In the genomic region with DNA sequence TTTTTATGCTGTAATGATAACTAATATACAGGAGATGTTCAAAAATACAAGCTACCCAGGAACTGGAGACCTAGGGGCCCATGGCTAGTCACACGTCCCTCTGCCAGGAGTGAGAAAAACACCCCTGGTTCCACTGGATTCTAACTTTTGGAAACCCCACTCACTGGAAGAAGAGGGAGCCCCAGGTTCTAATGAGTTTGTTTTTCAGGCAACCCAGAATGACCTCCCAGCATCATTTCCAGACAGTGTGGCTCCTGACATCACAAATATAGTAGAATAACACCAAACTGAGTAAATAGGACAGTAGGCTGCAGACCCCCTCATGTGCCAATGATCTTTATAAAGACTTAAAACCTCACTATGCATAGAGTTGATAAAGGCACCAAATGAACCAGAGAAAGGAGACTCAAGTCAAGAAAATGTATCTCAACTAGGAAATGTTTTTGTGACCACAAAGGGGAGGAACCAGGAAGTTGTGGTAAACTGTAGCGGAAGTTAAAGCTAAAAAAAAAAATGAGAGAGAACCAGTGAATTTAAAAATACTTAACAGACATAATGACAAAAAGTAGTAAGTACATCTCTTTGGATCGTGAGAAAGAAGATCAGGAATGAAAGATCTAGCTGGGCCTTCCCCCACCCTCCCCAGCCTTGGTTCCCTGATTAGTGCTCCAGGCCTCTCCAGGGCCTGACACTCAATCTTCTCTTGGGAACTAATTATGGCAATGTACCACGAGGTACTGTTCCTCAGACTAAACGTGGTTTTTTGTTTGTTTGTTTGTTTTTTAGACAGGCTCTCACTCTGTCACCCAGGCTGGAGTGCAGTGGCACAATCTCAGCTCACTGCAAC, we compare ENCODE assay signal across 10 cellular contexts. TPM values are rescaled to one million over a fixed set of nuclear protein-coding genes. Genes with fewer than 3 reads are reported as not detected.
DNase-seq lines count a peak whose midpoint lies in the region; ATAC-seq and TF ChIP-seq lines count a peak whose summit lies in the region.
"Had no signal": no experiment of that assay in that cellular context is flagged by ENCODE, and none has a peak within 500 bp of the region (broad histone marks: within the 10 kb centered on the region; RNA-seq: fewer than 3 reads in every experiment).

No MANE protein-coding gene starts in this region.

- intact Hi-C loops in spleen (cut with DNase I; ENCODE audit: low total_unique reads) (no loop called here), Caco-2 (cut with micrococcal nuclease; ENCODE audit: unreplicated experiment) (no loop called here)

- TF ChIP-seq CTCF in spleen (IDR thresholded peaks at IDR 0.05 in 8 of 11, conservative IDR thresholded peaks at IDR 0.05 in 3 of 11) (no peak), Caco-2 (IDR thresholded peaks at IDR 0.05; ENCODE audit: insufficient read depth in 1 of 2, low read depth in 1 of 2, low read length in 1 of 2, severe bottlenecking in 1 of 2, unreplicated experiment in 1 of 2) (no peak), nephron progenitor cell (IDR thresholded peaks at IDR 0.05) (no peak)

- H3K9me3 Mint-ChIP-seq in Caco-2 (ENCODE audit: unreplicated experiment) = no peaks in the 10 kb centered on the region
- no peaks in the 10 kb centered on the region for H3K9me3 Mint-ChIP-seq in nephron progenitor cell

- H3K36me3 Mint-ChIP-seq in Caco-2 (ENCODE audit: insufficient read depth, unreplicated experiment) (no peaks in the 10 kb centered on the region), nephron progenitor cell (ENCODE audit: low read depth) (no peaks in the 10 kb centered on the region)

- CTCF ChIA-PET in Caco-2 (lab: Charles Lee) = interaction anchor here (1.5 kb wide), 1 partner anchor 36 kb away, joined by 3 read pairs; no protein-coding TSS in a partner anchor

- H3K4me3 ChIP-seq in spleen (peak overlapping the region in 2 of 8 donors; percentile 4 to 44), Caco-2 (ENCODE audit: low read depth, low read length) (no peak overlapping the region)
- H3K4me3 ChIP-seq: A549 had no signal

- H3K27ac Mint-ChIP-seq in Caco-2 (ENCODE audit: unreplicated experiment) (no peak overlapping the region), nephron progenitor cell (no peak overlapping the region)

- H3K4me1 Mint-ChIP-seq in Caco-2 (ENCODE audit: low read depth, unreplicated experiment) (peaks cover 5% of the 10 kb centered on the region), nephron progenitor cell (no peaks in the 10 kb centered on the region)

- H3K36me3 ChIP-seq in spleen (no peaks in the 10 kb centered on the region), Caco-2 (ENCODE audit: control insufficient read depth, insufficient read depth, low read length) (no peaks in the 10 kb centered on the region)

- H3K4me3 Mint-ChIP-seq in Caco-2 (ENCODE audit: unreplicated experiment) = no peak overlapping the region
- no peak overlapping the region for H3K4me3 Mint-ChIP-seq in nephron progenitor cell

- H3K4me1 ChIP-seq in spleen (peaks cover 28 to 93% (median 59%) of the 10 kb centered on the region in 6 donors), Caco-2 (no peaks in the 10 kb centered on the region)
- H3K4me1 ChIP-seq: A549 had no signal

- peak; percentile 70 to 75 for ATAC-seq in activated CD4-positive, CD25-positive, alpha-beta regulatory T cell treated with anti-CD3 and anti-CD28 coated beads, Interleukin-2, amount 50 U/mL, for 24 hours
- ATAC-seq: A549 had no signal

- TF ChIP-seq POLR2A in spleen (IDR thresholded peaks at IDR 0.05) = no peak

- H3K27me3 Mint-ChIP-seq in Caco-2 (ENCODE audit: insufficient read depth, unreplicated experiment) (no peaks in the 10 kb centered on the region), nephron progenitor cell (ENCODE audit: low read depth, poor library complexity) (peaks cover 13% of the 10 kb centered on the region)

- POLR2A ChIA-PET in Caco-2 (lab: Charles Lee) = no interaction called here

- WGBS in spleen, 5 donors = 8 to 14% (median 11%) methylated on average over 5 of the region's 5 CpGs

- no TSS peak for BruUV-seq in Caco-2 (replicated peaks; lab: Mats Ljungman, UMichigan)

- no peak for DNase-seq in activated CD4-positive, CD25-positive, alpha-beta regulatory T cell (lab: John Stamatoyannopoulos, UW)
- DNase-seq in LHCN-M2 (ENCODE audit: low read depth) (peak; percentile 50), spleen (no peak), NCI-H1105 (lab: John Stamatoyannopoulos, UW) (no peak), Caco-2 (no peak), nephron progenitor cell (no peak)
- peak; percentile 83 for DNase-seq in central memory CD4-positive, alpha-beta T cell
- DNase-seq: left cardiac atrium had no signal

- peak overlapping the region; percentile 78 to 95 (median 90) for H3K27ac ChIP-seq in spleen
- H3K27ac ChIP-seq: A549 had no signal

- H3K9me3 ChIP-seq in spleen (no peaks in the 10 kb centered on the region), Caco-2 (no peaks in the 10 kb centered on the region)
- H3K9me3 ChIP-seq: A549 had no signal

- H3K27me3 ChIP-seq in spleen (replicated peaks in 1 of 7) (no peaks in the 10 kb centered on the region), Caco-2 (replicated peaks; ENCODE audit: control insufficient read depth, insufficient read depth, low read length) (no peaks in the 10 kb centered on the region)

RNA-seq across cellular contexts. Expression of gene HLA-E, which starts 19.8 kb away (rescaled TPM):
- total RNA-seq in LHCN-M2 (2014; rRNA removed) = 133 and 149 TPM in 2 replicates
- polyA plus RNA-seq in LHCN-M2 (2012) = 129 TPM
- 1,000 to 10,000 TPM; 1,072 to 2,111 (median 1,510) TPM for total RNA-seq in spleen
- 100 to 1,000 TPM; 514 to 675 (median 646) TPM for polyA plus RNA-seq in spleen
- total RNA-seq in Caco-2 (2022) = 47.0 and 49.6 TPM in 2 replicates

RNA-seq across cellular contexts. Expression of gene GNL1, which starts 47.2 kb away (rescaled TPM):
- total RNA-seq in LHCN-M2 (2014; rRNA removed) (51.1 TPM in 2 replicates), spleen (10 to 100 TPM; 28.0 to 84.6 (median 56.7) TPM), Caco-2 (2022) (84.1 and 94.1 TPM in 2 replicates)
- polyA plus RNA-seq in LHCN-M2 (2012) = 58.1 TPM
- 10 to 100 TPM; 40.3 to 55.6 (median 45.6) TPM for polyA plus RNA-seq in spleen

RNA-seq across cellular contexts. Expression of gene PRR3, which starts 48.0 kb away (rescaled TPM):
- 9.6 and 13.7 TPM in 2 replicates for total RNA-seq in LHCN-M2 (2014; rRNA removed)
- polyA plus RNA-seq in LHCN-M2 (2012) = 9.1 TPM
- total RNA-seq in spleen = 10 to 100 TPM in 6 of 7 donors, 1 to 10 TPM in 1; 8.1 to 19.6 (median 12.9) TPM
- polyA plus RNA-seq in spleen = 10 to 100 TPM; 11.5 to 15.6 (median 12.9) TPM
- total RNA-seq in Caco-2 (2022) = 20.3 and 20.8 TPM in 2 replicates

Comparison
In these comparisons a context has a peak if more than half of its experiments do, and no peak if none do; other contexts are left out.
1. DNase-seq: peak in LHCN-M2 (single experiment) and central memory CD4-positive, alpha-beta T cell (single experiment); none in activated CD4-positive, CD25-positive, alpha-beta regulatory T cell (0 of 4), spleen (single experiment), NCI-H1105 (single experiment), Caco-2 (0 of 2) and nephron progenitor cell (single experiment).